ENCODE assay signal across 9 cellular contexts in genomic region chr4:7964890-7965662, GRCh38. TPM values are rescaled to one million over a fixed set of nuclear protein-coding genes. Genes with fewer than 3 reads are reported as not detected.
DNase-seq lines count a peak whose midpoint lies in the region; ATAC-seq and TF ChIP-seq lines count a peak whose summit lies in the region.
"Had no signal": no experiment of that assay in that cellular context is flagged by ENCODE, and none has a peak within 500 bp of the region (broad histone marks: within the 10 kb centered on the region; RNA-seq: fewer than 3 reads in every experiment).

No MANE protein-coding gene starts in this region.

- POLR2A ChIA-PET in naive thymus-derived CD4-positive, alpha-beta T cell (lab: Charles Lee) = interaction anchor here (0.7 to 1.9 kb wide), 2 partner anchors 15 to 25 kb away, joined by 3 to 12 read pairs; partner anchors contain the start of gene AFAP1

- intact Hi-C loops in colonic mucosa (cut with DNase I) = no loop called here
- intact Hi-C loops in naive thymus-derived CD4-positive, alpha-beta T cell (cut with micrococcal nuclease) = loop anchor here (1.0 to 5.0 kb wide), 3 partner anchors 26 to 161 kb away; partner anchors contain the start of gene AFAP1 (in 1 of the 2)

- H3K27ac ChIP-seq in colonic mucosa = peak overlapping the region; percentile 46
- no peak overlapping the region for H3K27ac ChIP-seq in naive thymus-derived CD4-positive, alpha-beta T cell (ENCODE audit: low read depth, low read length)

- no peaks in the 10 kb centered on the region for H3K36me3 ChIP-seq in colonic mucosa
- H3K36me3 ChIP-seq in naive thymus-derived CD4-positive, alpha-beta T cell (ENCODE audit: control insufficient read depth in 2 of 3, insufficient read depth in 3 of 3, low read length in 3 of 3) = no peaks in the 10 kb centered on the region

- H3K4me3 ChIP-seq in AG10803 (ENCODE audit: low read length) = no peak overlapping the region
- no peak overlapping the region for H3K4me3 ChIP-seq in colonic mucosa
- H3K4me3 ChIP-seq in naive thymus-derived CD4-positive, alpha-beta T cell (ENCODE audit: low read length) = peak overlapping the region; percentile 24

- H3K4me1 Mint-ChIP-seq in naive thymus-derived CD4-positive, alpha-beta T cell = peaks cover 24 to 76% (median 47%) of the 10 kb centered on the region in 7 donors

- peak overlapping the region in 7 of 9 donors; percentile 30 to 73 (median 58) for H3K27ac Mint-ChIP-seq in naive thymus-derived CD4-positive, alpha-beta T cell

- H3K9me3 Mint-ChIP-seq in naive thymus-derived CD4-positive, alpha-beta T cell = peaks cover 0 to 2% (median 0%) of the 10 kb centered on the region in 11 donors

- CTCF ChIA-PET in naive thymus-derived CD4-positive, alpha-beta T cell (lab: Charles Lee) = interaction anchor here (1.0 kb wide), 1 partner anchor 13 kb away, joined by 3 read pairs; no protein-coding TSS in a partner anchor

- peak; percentile 24 for ATAC-seq in naive thymus-derived CD4-positive, alpha-beta T cell
- ATAC-seq in HG03520 (IDR thresholded peaks at IDR 0.05; ENCODE audit: unreplicated experiment) = no peak
- no peak for ATAC-seq in HG03442 (IDR thresholded peaks at IDR 0.05; ENCODE audit: unreplicated experiment)
- ATAC-seq in HG02840 (IDR thresholded peaks at IDR 0.05; ENCODE audit: low FRiP score, unreplicated experiment) = no peak

- H3K4me1 ChIP-seq in colonic mucosa = peaks cover 5% of the 10 kb centered on the region
- peaks cover 37 to 42% of the 10 kb centered on the region in 2 donors for H3K4me1 ChIP-seq in naive thymus-derived CD4-positive, alpha-beta T cell (ENCODE audit: control insufficient read depth in 2 of 2, insufficient read depth in 2 of 2, low read length in 2 of 2)

- peaks cover 0 to 3% (median 0%) of the 10 kb centered on the region in 5 donors for H3K36me3 Mint-ChIP-seq in naive thymus-derived CD4-positive, alpha-beta T cell

- peaks cover 0 to 3% (median 0%) of the 10 kb centered on the region in 5 donors for H3K27me3 Mint-ChIP-seq in naive thymus-derived CD4-positive, alpha-beta T cell

- H3K9ac ChIP-seq in colonic mucosa (ENCODE audit: low read depth in 2 of 2, low read length in 2 of 2) = no peak overlapping the region

- H3K4me3 Mint-ChIP-seq in naive thymus-derived CD4-positive, alpha-beta T cell = peak overlapping the region in 6 of 10 donors; percentile 23 to 67 (median 38)

- no peak for TF ChIP-seq CTCF in AG10803 (conservative IDR thresholded peaks at IDR 0.05; ENCODE audit: low read length)
- TF ChIP-seq CTCF in colonic mucosa (IDR thresholded peaks at IDR 0.05) = no peak

- no peaks in the 10 kb centered on the region for H3K9me3 ChIP-seq in colonic mucosa
- H3K9me3 ChIP-seq in naive thymus-derived CD4-positive, alpha-beta T cell (ENCODE audit: control insufficient read depth in 2 of 3, low read length in 3 of 3) = no peaks in the 10 kb centered on the region

- peak; percentile 53 for DNase-seq in AG10803 (ENCODE audit: low read depth)
- DNase-seq in NCI-H526 treated with DMSO at 0.1 percent for 48 hours (lab: John Stamatoyannopoulos, UW) = peak; percentile 13
- DNase-seq in colonic mucosa = no peak
- DNase-seq in naive thymus-derived CD4-positive, alpha-beta T cell = peak in 3 of 9 donors; percentile 18 to 62 (median 19)
- DNase-seq in HUDEP-2 (lab: John Stamatoyannopoulos, UW; ENCODE audit: unreplicated experiment in 76 of 76) = no peak
- DNase-seq: NCI-H524 treated with DMSO at 0.1 percent for 48 hours had no signal

- H3K27me3 ChIP-seq in colonic mucosa = no peaks in the 10 kb centered on the region
- no peaks in the 10 kb centered on the region for H3K27me3 ChIP-seq in naive thymus-derived CD4-positive, alpha-beta T cell (ENCODE audit: control insufficient read depth in 2 of 2, insufficient read depth in 2 of 2, low read length in 2 of 2)

RNA-seq across cellular contexts. Expression of gene AFAP1, which starts 25.4 kb away (rescaled TPM):
- 10 to 100 TPM; 29.7 to 43.9 TPM for total RNA-seq in colonic mucosa
- 10 to 100 TPM in 3 of 5 experiments, 1 to 10 TPM in 2; 8.6 to 27.2 (median 13.3) TPM for total RNA-seq in naive thymus-derived CD4-positive, alpha-beta T cell
- 1 to 10 TPM; 2.2 to 7.4 TPM for polyA plus RNA-seq in naive thymus-derived CD4-positive, alpha-beta T cell

Comparison
In these comparisons a context has a peak if more than half of its experiments do, and no peak if none do; other contexts are left out.
1. DNase-seq: peak in AG10803 (single experiment) and NCI-H526 treated with DMSO at 0.1 percent for 48 hours (single experiment); none in colonic mucosa (single experiment) and HUDEP-2 (0 of 76).